27 cellular contexts compared by ENCODE assay signal in the genomic region with DNA sequence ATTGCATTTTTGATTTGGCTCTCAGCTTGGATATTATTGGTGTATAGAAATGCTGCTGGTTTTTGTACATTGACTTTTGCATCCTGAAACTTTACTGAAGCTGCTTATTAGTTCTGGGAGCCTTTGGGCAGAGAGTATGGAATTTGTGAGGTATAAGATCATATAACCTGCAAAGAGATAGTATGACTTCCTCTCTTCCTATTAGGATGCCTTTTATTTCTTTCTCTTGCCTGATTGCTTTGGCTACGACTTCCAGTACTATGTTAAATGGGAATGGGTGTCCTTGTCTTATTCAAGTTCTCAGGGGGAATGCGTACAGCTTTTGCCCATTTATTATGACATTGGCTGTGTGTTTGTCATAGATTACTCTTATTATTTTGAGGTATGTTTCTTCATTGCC.
"Had no signal": no experiment of that assay in that cellular context is flagged by ENCODE, and none has a peak within 500 bp of the region (broad histone marks: within the 10 kb centered on the region; RNA-seq: fewer than 3 reads in every experiment).

No MANE protein-coding gene starts in this region.

- H3K27me3 Mint-ChIP-seq: naive thymus-derived CD4-positive, alpha-beta T cell had no signal

- H3K4me3 Mint-ChIP-seq: immature natural killer cell; naive thymus-derived CD4-positive, alpha-beta T cell had no signal

- H3K4me1 ChIP-seq: esophagus squamous epithelium, gastrocnemius medialis, heart left ventricle, left lung, lower lobe of right lung had no signal

- H3K27ac ChIP-seq: coronary artery, dorsolateral prefrontal cortex, epithelial cell of prostate, esophagus squamous epithelium, gastrocnemius medialis, heart left ventricle, hepatocyte, left lung, lower lobe of right lung had no signal

- ATAC-seq: esophagus mucosa; gastrocnemius medialis; heart left ventricle; left colon; left lung; left ventricle myocardium superior; lower lobe of right lung; naive thymus-derived CD4-positive, alpha-beta T cell had no signal

- H3K4me2 ChIP-seq: hepatocyte had no signal

- H3K9me3 Mint-ChIP-seq: immature natural killer cell had no signal

- DNase-seq: dermis blood vessel endothelial cell; dorsolateral prefrontal cortex; effector CD4-positive, alpha-beta T cell; effector memory CD4-positive, alpha-beta T cell; erythroblast; esophagus squamous epithelium; foreskin fibroblast; foreskin melanocyte; gastrocnemius medialis; heart left ventricle; hypothalamus; immature natural killer cell; islet precursor cell; kidney; kidney glomerular epithelial cell; left colon; left lung; left ventricle myocardium superior; lower lobe of right lung; mesendoderm; midbrain; naive thymus-derived CD4-positive, alpha-beta T cell had no signal

- H2AFZ ChIP-seq: hepatocyte had no signal

- H3K4me3 ChIP-seq: coronary artery, dorsolateral prefrontal cortex, esophagus squamous epithelium, gastrocnemius medialis, heart left ventricle, hepatocyte, left lung, lower lobe of right lung had no signal

- H3K27me3 ChIP-seq: dorsolateral prefrontal cortex, esophagus squamous epithelium, gastrocnemius medialis, heart left ventricle, hepatocyte, left lung had no signal

- H3K9me3 ChIP-seq: esophagus squamous epithelium, gastrocnemius medialis had no signal

- FAIRE-seq: colon, kidney had no signal
